In genomic region chr2:126429129-126429528, GRCh38 we compare ENCODE assay signal across 5 cellular contexts.
"Had no signal": no experiment of that assay in that cellular context is flagged by ENCODE, and none has a peak within 500 bp of the region (broad histone marks: within the 10 kb centered on the region; RNA-seq: fewer than 3 reads in every experiment).

No MANE protein-coding gene starts in this region.

- DNase-seq: GM23248, GOT3, H7, HFFc6, IMR-90 had no signal
